ENCODE assay signal across 9 cellular contexts in genomic region chr14:53355581-53356112, GRCh38.
DNase-seq lines count a peak whose midpoint lies in the region; ATAC-seq, FAIRE-seq and TF ChIP-seq lines count a peak whose summit lies in the region.
"Had no signal": no experiment of that assay in that cellular context is flagged by ENCODE, and none has a peak within 500 bp of the region (broad histone marks: within the 10 kb centered on the region; RNA-seq: fewer than 3 reads in every experiment).

No MANE protein-coding gene starts in this region.

- DNase-seq in ELF-1 (ENCODE audit: low read depth, low spot score) (peak; percentile 93), MG63 (peak; percentile 78), bronchial epithelial cell (ENCODE audit: low read depth) (peak; percentile 85), mucosa of descending colon (no peak), AML-193 (lab: John Stamatoyannopoulos, UW) (no peak), NCI-H2171 (lab: John Stamatoyannopoulos, UW) (no peak)

- intact Hi-C loops in mucosa of descending colon (cut with DNase I, micrococcal nuclease): no loop called here

- H3K4me1 ChIP-seq in mucosa of descending colon (ENCODE audit: low read depth): no peaks in the 10 kb centered on the region

- TF ChIP-seq CTCF in bronchial epithelial cell (IDR thresholded peaks at IDR 0.05; ENCODE audit: insufficient read depth, low read length, severe bottlenecking) (no peak), mucosa of descending colon (IDR thresholded peaks at IDR 0.05) (no peak)

- no peaks in the 10 kb centered on the region for H3K9me3 ChIP-seq in MG63
- no peaks in the 10 kb centered on the region for H3K9me3 ChIP-seq in mucosa of descending colon

- no peaks in the 10 kb centered on the region for H3K27me3 ChIP-seq in MG63
- H3K27me3 ChIP-seq in bronchial epithelial cell (ENCODE audit: control insufficient read depth, insufficient read depth, low read length): no peaks in the 10 kb centered on the region

- FAIRE-seq in bronchial epithelial cell (lab: Jason Lieb, UNC): peak; percentile 64
- FAIRE-seq: islet of Langerhans had no signal

- no peaks in the 10 kb centered on the region for H3K36me3 ChIP-seq in MG63
- H3K36me3 ChIP-seq in bronchial epithelial cell (ENCODE audit: control insufficient read depth, insufficient read depth, low read length): no peaks in the 10 kb centered on the region
- no peaks in the 10 kb centered on the region for H3K36me3 ChIP-seq in mucosa of descending colon (ENCODE audit: low read depth)

- H3K4me3 ChIP-seq in MG63 (no peak overlapping the region), bronchial epithelial cell (ENCODE audit: low read depth, low read length) (no peak overlapping the region), mucosa of descending colon (no peak overlapping the region)

- ATAC-seq in mucosa of descending colon (peak; percentile 31), HG03108 (IDR thresholded peaks at IDR 0.05; ENCODE audit: unreplicated experiment) (no peak), GM21529 (IDR thresholded peaks at IDR 0.05; ENCODE audit: unreplicated experiment) (no peak)

Comparison
In these comparisons a context has a peak if more than half of its experiments do, and no peak if none do; other contexts are left out.
1. DNase-seq: peak in ELF-1 (single experiment), MG63 (single experiment) and bronchial epithelial cell (single experiment); none in mucosa of descending colon (0 of 3), AML-193 (0 of 2) and NCI-H2171 (single experiment).